ENCODE assay signal across 19 cellular contexts in genomic region chr2:160790738-160791137, GRCh38.
DNase-seq lines count a peak whose midpoint lies in the region; ATAC-seq, FAIRE-seq and TF ChIP-seq lines count a peak whose summit lies in the region.
"Had no signal": no experiment of that assay in that cellular context is flagged by ENCODE, and none has a peak within 500 bp of the region (broad histone marks: within the 10 kb centered on the region; RNA-seq: fewer than 3 reads in every experiment).

No MANE protein-coding gene starts in this region.

- intact Hi-C loops in left lung (cut with DNase I) = no loop called here

- no peaks in the 10 kb centered on the region for H3K79me2 ChIP-seq in astrocyte (ENCODE audit: insufficient read depth, low read length)
- H3K79me2 ChIP-seq in parathyroid adenoma = no peaks in the 10 kb centered on the region

- H3K4me3 ChIP-seq in AG10803 (ENCODE audit: low read length) (no peak overlapping the region), astrocyte (ENCODE audit: insufficient read depth, low read depth, low read length) (no peak overlapping the region), left lung (no peak overlapping the region), parathyroid adenoma (ENCODE audit: low read depth, low read length) (no peak overlapping the region)
- H3K4me3 ChIP-seq: GM12878, GM23248 had no signal

- H3K27ac Mint-ChIP-seq in astrocyte (ENCODE audit: unreplicated experiment) = no peak overlapping the region
- no peak overlapping the region for H3K27ac Mint-ChIP-seq in stimulated activated naive B cell treated with anti-CD40 and anti-IgM and Interleukin-4, amounts not matched to agents 10 μg/mL and 1 μg/mL and 100 μg/mL, for 72 hours
- H3K27ac Mint-ChIP-seq: B cell; CD4-positive, alpha-beta T cell; H9 had no signal

- no peaks in the 10 kb centered on the region for H3K27me3 Mint-ChIP-seq in astrocyte (ENCODE audit: low read depth, unreplicated experiment)
- H3K27me3 Mint-ChIP-seq in stimulated activated naive B cell treated with anti-CD40 and anti-IgM and Interleukin-4, amounts not matched to agents 10 μg/mL and 1 μg/mL and 100 μg/mL, for 72 hours = peaks cover 0 to 4% of the 10 kb centered on the region in 2 donors
- H3K27me3 Mint-ChIP-seq: CD4-positive, alpha-beta T cell had no signal

- no peaks in the 10 kb centered on the region for H3K27me3 ChIP-seq in astrocyte (ENCODE audit: insufficient read depth, low read length)
- no peaks in the 10 kb centered on the region for H3K27me3 ChIP-seq in left lung
- H3K27me3 ChIP-seq in parathyroid adenoma (ENCODE audit: control insufficient read depth, insufficient read depth, low read length) = no peaks in the 10 kb centered on the region

- H3K4me1 ChIP-seq in astrocyte (ENCODE audit: insufficient read depth, low read length) (no peaks in the 10 kb centered on the region), left lung (no peaks in the 10 kb centered on the region), parathyroid adenoma (no peaks in the 10 kb centered on the region)

- DNase-seq in AG10803 (ENCODE audit: low read depth) (peak; percentile 9), astrocyte (ENCODE audit: low read depth) (peak; percentile 3), left lung (no peak), HuH-7 (ENCODE audit: low spot score) (no peak), anterior cingulate cortex (lab: John Stamatoyannopoulos, UW) (no peak), NCI-H146 (lab: John Stamatoyannopoulos, UW) (no peak)
- DNase-seq in stimulated activated naive B cell treated with anti-CD40 and anti-IgM and Interleukin-4, amounts not matched to agents 10 μg/mL and 1 μg/mL and 100 μg/mL, for 72 hours = no peak
- DNase-seq: ACHN; C1 segment of cervical spinal cord; Calu3; CD4-positive, alpha-beta T cell; DMS 273 treated with DMSO at 0.1 percent for 48 hours; DMS79; GM23248; H9 had no signal

- TF ChIP-seq CTCF in AG10803 (conservative IDR thresholded peaks at IDR 0.05; ENCODE audit: low read length) (no peak), astrocyte (IDR thresholded peaks at IDR 0.05; ENCODE audit: insufficient read depth, low read depth, low read length) (no peak), left lung (IDR thresholded peaks at IDR 0.05) (no peak), parathyroid adenoma (IDR thresholded peaks at IDR 0.05) (no peak)

- no peak for FAIRE-seq in astrocyte (lab: Jason Lieb, UNC)
- FAIRE-seq: GM12878, GM18507 had no signal

- H3K4me3 Mint-ChIP-seq in astrocyte (ENCODE audit: unreplicated experiment) = no peak overlapping the region
- H3K4me3 Mint-ChIP-seq in stimulated activated naive B cell treated with anti-CD40 and anti-IgM and Interleukin-4, amounts not matched to agents 10 μg/mL and 1 μg/mL and 100 μg/mL, for 72 hours = no peak overlapping the region
- H3K4me3 Mint-ChIP-seq: B cell; CD4-positive, alpha-beta T cell; H9 had no signal

- H3K9me3 ChIP-seq in astrocyte (ENCODE audit: insufficient read depth, low read depth, low read length) (no peaks in the 10 kb centered on the region), left lung (no peaks in the 10 kb centered on the region), parathyroid adenoma (ENCODE audit: control insufficient read depth, low read length) (no peaks in the 10 kb centered on the region)

- no peaks in the 10 kb centered on the region for H3K36me3 Mint-ChIP-seq in astrocyte (ENCODE audit: low read depth, unreplicated experiment)
- no peaks in the 10 kb centered on the region for H3K36me3 Mint-ChIP-seq in stimulated activated naive B cell treated with anti-CD40 and anti-IgM and Interleukin-4, amounts not matched to agents 10 μg/mL and 1 μg/mL and 100 μg/mL, for 72 hours

- H2AFZ ChIP-seq in astrocyte (ENCODE audit: low read depth, low read length) (no peak overlapping the region), parathyroid adenoma (peak overlapping the region; percentile 8)
- H2AFZ ChIP-seq: GM23248 had no signal

- H3K36me3 ChIP-seq in astrocyte (ENCODE audit: insufficient read depth, low read length) = no peaks in the 10 kb centered on the region
- H3K36me3 ChIP-seq in left lung = no peaks in the 10 kb centered on the region
- H3K36me3 ChIP-seq in parathyroid adenoma (ENCODE audit: control insufficient read depth, insufficient read depth, low read length) = no peaks in the 10 kb centered on the region

- no peaks in the 10 kb centered on the region for H3K4me1 Mint-ChIP-seq in astrocyte (ENCODE audit: low read depth, unreplicated experiment)
- H3K4me1 Mint-ChIP-seq in stimulated activated naive B cell treated with anti-CD40 and anti-IgM and Interleukin-4, amounts not matched to agents 10 μg/mL and 1 μg/mL and 100 μg/mL, for 72 hours = no peaks in the 10 kb centered on the region
- H3K4me1 Mint-ChIP-seq: B cell had no signal

- no peak overlapping the region for H3K4me2 ChIP-seq in astrocyte (ENCODE audit: low read length)
- no peak overlapping the region for H3K4me2 ChIP-seq in parathyroid adenoma (ENCODE audit: low read length)

- no peak overlapping the region for H3K9ac ChIP-seq in astrocyte (ENCODE audit: low read length)
- H3K9ac ChIP-seq in parathyroid adenoma = no peak overlapping the region
- H3K9ac ChIP-seq: GM23248 had no signal

- H3K27ac ChIP-seq in astrocyte (ENCODE audit: low read depth, low read length) = no peak overlapping the region
- no peak overlapping the region for H3K27ac ChIP-seq in left lung
- H3K27ac ChIP-seq in parathyroid adenoma = no peak overlapping the region
- H3K27ac ChIP-seq: GM23248 had no signal

- peak; percentile 93 for ATAC-seq in left lung
- ATAC-seq in stimulated activated naive B cell treated with anti-CD40 and anti-IgM and Interleukin-4, amounts not matched to agents 10 μg/mL and 1 μg/mL and 100 μg/mL, for 72 hours (replicated peaks) = no peak
- ATAC-seq: GM12878 had no signal

- H4K20me1 ChIP-seq in astrocyte (ENCODE audit: insufficient read depth, low read length) = no peaks in the 10 kb centered on the region

- H3K9me3 Mint-ChIP-seq in astrocyte (ENCODE audit: unreplicated experiment) = peaks cover 4% of the 10 kb centered on the region
- no peaks in the 10 kb centered on the region for H3K9me3 Mint-ChIP-seq in stimulated activated naive B cell treated with anti-CD40 and anti-IgM and Interleukin-4, amounts not matched to agents 10 μg/mL and 1 μg/mL and 100 μg/mL, for 72 hours
- H3K9me3 Mint-ChIP-seq: CD4-positive, alpha-beta T cell had no signal

Comparison
In these comparisons a context has a peak if more than half of its experiments do, and no peak if none do; other contexts are left out.
1. DNase-seq: peak in AG10803 (single experiment) and astrocyte (single experiment); none in left lung (0 of 2), HuH-7 (single experiment), stimulated activated naive B cell treated with anti-CD40 and anti-IgM and Interleukin-4, amounts not matched to agents 10 μg/mL and 1 μg/mL and 100 μg/mL, for 72 hours (single experiment), anterior cingulate cortex (0 of 58) and NCI-H146 (single experiment).